Comparison of ENCODE assay signal across 28 cellular contexts in genomic region chr1:112695276-112695675, GRCh38.
"Had no signal": no experiment of that assay in that cellular context is flagged by ENCODE, and none has a peak within 500 bp of the region (broad histone marks: within the 10 kb centered on the region; RNA-seq: fewer than 3 reads in every experiment).

No MANE protein-coding gene starts in this region.

- H3K9me3 ChIP-seq: adrenal gland, body of pancreas, esophagus squamous epithelium, gastroesophageal sphincter had no signal

- H3K27ac ChIP-seq: adrenal gland, body of pancreas, epithelial cell of prostate, esophagus squamous epithelium, gastroesophageal sphincter, WERI-Rb-1 had no signal

- DNase-seq: activated B cell treated with CpG ODN at 0.5 μM for 24 hours; activated CD4-positive, alpha-beta T cell treated with anti-CD3 and anti-CD28 coated beads for 48 hours; activated CD4-positive, alpha-beta T cell treated with anti-CD3 and anti-CD28 coated beads, Interleukin-2, amount 50 U/mL, for 1 hour; activated CD4-positive, alpha-beta T cell treated with anti-CD3 and anti-CD28 coated beads, Interleukin-2, amount 50 U/mL, for 48 hours; activated CD8-positive, alpha-beta memory T cell treated with anti-CD3 and anti-CD28 coated beads for 24 hours; activated CD8-positive, alpha-beta T cell treated with anti-CD3 and anti-CD28 coated beads for 36 hours; activated effector memory CD4-positive, alpha-beta T cell treated with anti-CD3 and anti-CD28 coated beads, Interleukin-2, amount 50 U/mL, for 16 hours; activated naive CD4-positive, alpha-beta T cell treated with anti-CD3 and anti-CD28 coated beads for 36 hours; activated naive CD8-positive, alpha-beta T cell treated with anti-CD3 and anti-CD28 coated beads for 36 hours; activated naive CD8-positive, alpha-beta T cell treated with anti-CD3 and anti-CD28 coated beads, Interleukin-2, amount 50 U/mL, for 24 hours; activated T-cell treated with anti-CD3 and anti-CD28 coated beads, Interleukin-2, amount 50 U/mL, for 4 hours; amygdala; body of pancreas; caudate nucleus; cortex of kidney; dermis blood vessel endothelial cell; effector CD8-positive, alpha-beta T cell; esophagus squamous epithelium; foreskin melanocyte; T-helper 1 cell; T-helper 17 cell; T1000; WERI-Rb-1 had no signal

- ATAC-seq: activated CD4-positive, CD25-positive, alpha-beta regulatory T cell treated with anti-CD3 and anti-CD28 coated beads, Interleukin-2, amount 50 U/mL, for 24 hours; activated CD8-positive, alpha-beta T cell treated with anti-CD3 and anti-CD28 coated beads for 36 hours; activated naive CD8-positive, alpha-beta T cell treated with anti-CD3 and anti-CD28 coated beads, Interleukin-2, amount 50 U/mL, for 24 hours; activated T-cell treated with anti-CD3 and anti-CD28 coated beads, Interleukin-2, amount 50 U/mL, for 4 hours; activated T-helper 17 cell treated with anti-CD3 and anti-CD28 coated beads, Interleukin-2, amount 50 U/mL, for 72 hours; body of pancreas; gastroesophageal sphincter; T-helper 17 cell had no signal

- H3K27me3 ChIP-seq: adrenal gland, body of pancreas, esophagus squamous epithelium, gastroesophageal sphincter had no signal

- H3K4me3 ChIP-seq: adrenal gland, body of pancreas, esophagus squamous epithelium, gastroesophageal sphincter had no signal
